9 cellular contexts compared by ENCODE assay signal in the genomic region with DNA sequence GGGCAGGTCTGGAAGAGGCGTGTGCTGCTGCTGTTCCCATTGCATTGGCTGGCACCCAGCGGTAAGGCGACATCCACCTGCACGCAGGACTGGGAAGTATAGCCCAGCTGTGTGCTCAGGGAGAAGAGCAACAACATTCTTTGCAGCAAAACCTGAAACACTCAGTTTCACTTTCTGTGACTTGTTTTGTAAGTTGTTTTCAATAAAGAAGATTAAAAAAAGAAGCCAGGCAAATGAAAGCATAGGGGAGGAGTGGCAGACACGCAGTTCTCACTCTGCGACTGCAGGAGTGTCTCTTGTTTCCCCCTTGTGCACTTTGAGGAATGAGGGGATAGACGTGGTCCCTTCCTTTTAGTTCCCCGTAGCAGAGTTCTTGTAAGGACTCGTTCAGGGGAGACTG. TPM values are rescaled to one million over a fixed set of nuclear protein-coding genes. Genes with fewer than 3 reads are reported as not detected.
A peak's percentile ranks its signal among the peaks of the same experiment; 100 is the strongest.
DNase-seq lines count a peak whose midpoint lies in the region; ATAC-seq, FAIRE-seq and TF ChIP-seq lines count a peak whose summit lies in the region.
"Had no signal": no experiment of that assay in that cellular context is flagged by ENCODE, and none has a peak within 500 bp of the region (broad histone marks: within the 10 kb centered on the region; RNA-seq: fewer than 3 reads in every experiment).

No MANE protein-coding gene starts in this region.

- H3K9me3 ChIP-seq in right lobe of liver = no peaks in the 10 kb centered on the region
- H3K9me3 ChIP-seq: SJSA1 had no signal

- H3K9me3 Mint-ChIP-seq in activated naive CD4-positive, alpha-beta T cell treated with anti-CD3 and anti-CD28 coated beads, Interleukin-2, amount 50 U/mL, for 72 hours = peaks cover 0 to 10% of the 10 kb centered on the region in 2 donors

- ATAC-seq in GM19328 (IDR thresholded peaks at IDR 0.05; ENCODE audit: unreplicated experiment) (peak; percentile 55), HG03045 (IDR thresholded peaks at IDR 0.05; ENCODE audit: unreplicated experiment) (peak; percentile 69), right lobe of liver (no peak)
- ATAC-seq in activated naive CD4-positive, alpha-beta T cell treated with anti-CD3 and anti-CD28 coated beads, Interleukin-2, amount 50 U/mL, for 72 hours = peak; percentile 13 to 26

- peaks cover 0 to 53% of the 10 kb centered on the region in 2 donors for H3K36me3 Mint-ChIP-seq in activated naive CD4-positive, alpha-beta T cell treated with anti-CD3 and anti-CD28 coated beads, Interleukin-2, amount 50 U/mL, for 72 hours

- no peak for TF ChIP-seq POLR2A in right lobe of liver (IDR thresholded peaks at IDR 0.05)

- no peak for FAIRE-seq in HTR-8/SVneo (lab: Jason Lieb, UNC)

- H3K27me3 ChIP-seq in right lobe of liver = no peaks in the 10 kb centered on the region
- H3K27me3 ChIP-seq: SJSA1 had no signal

- intact Hi-C loops in right lobe of liver (cut with DNase I) = no loop called here

- peaks cover 0 to 14% (median 2%) of the 10 kb centered on the region in 4 donors for H3K4me1 ChIP-seq in right lobe of liver

- peaks cover 0 to 25% (median 4%) of the 10 kb centered on the region in 4 donors for H3K36me3 ChIP-seq in right lobe of liver

- peak; percentile 69 for DNase-seq in GM12864 (ENCODE audit: low read depth)
- DNase-seq in activated naive CD4-positive, alpha-beta T cell treated with anti-CD3 and anti-CD28 coated beads, Interleukin-2, amount 50 U/mL, for 72 hours (ENCODE audit: low spot score in 2 of 2) = no peak
- DNase-seq in right lobe of liver = no peak
- DNase-seq in NCI-H2171 (lab: John Stamatoyannopoulos, UW) = no peak
- no peak for DNase-seq in DMS114 treated with DMSO at 0.1 percent for 48 hours (lab: John Stamatoyannopoulos, UW; ENCODE audit: unreplicated experiment)
- no peak for DNase-seq in HTR-8/SVneo (ENCODE audit: insufficient read length, low spot score)

- H3K27ac ChIP-seq in right lobe of liver = no peak overlapping the region
- H3K27ac ChIP-seq: SJSA1 had no signal

- H3K4me3 ChIP-seq in GM12864 (ENCODE audit: low read depth, low read length) = peak overlapping the region; percentile 11; the same call in 1 of the 2 replicates
- no peak overlapping the region for H3K4me3 ChIP-seq in right lobe of liver
- H3K4me3 ChIP-seq: SJSA1 had no signal

- 86% methylated on average over 9 of the region's 9 CpGs for WGBS in right lobe of liver (ENCODE audit: insufficient coverage, low coverage, low lambda C conversion rate, missing lambda C conversion rate)

- TF ChIP-seq CTCF in GM12864 (IDR thresholded peaks at IDR 0.05; ENCODE audit: low read depth, low read length, missing control alignments) (no peak), right lobe of liver (IDR thresholded peaks at IDR 0.05) (no peak)

- peak overlapping the region; percentile 74 to 75 for H3K27ac Mint-ChIP-seq in activated naive CD4-positive, alpha-beta T cell treated with anti-CD3 and anti-CD28 coated beads, Interleukin-2, amount 50 U/mL, for 72 hours

RNA-seq across cellular contexts. Expression of a gene that starts 5.8 kb away (rescaled TPM):
- total RNA-seq in activated naive CD4-positive, alpha-beta T cell treated with anti-CD3 and anti-CD28 coated beads, Interleukin-2, amount 50 U/mL, for 72 hours = 10 to 100 TPM; 51.8 to 53.5 TPM
- 10 to 100 TPM; 30.8 to 38.6 (median 35.8) TPM for total RNA-seq in right lobe of liver

RNA-seq across cellular contexts. Expression of a gene that starts 6.1 kb away (rescaled TPM):
- 1 to 10 TPM; 3.3 to 6.8 TPM for total RNA-seq in activated naive CD4-positive, alpha-beta T cell treated with anti-CD3 and anti-CD28 coated beads, Interleukin-2, amount 50 U/mL, for 72 hours
- 1 to 10 TPM; 1.8 to 6.1 (median 4.1) TPM for total RNA-seq in right lobe of liver

Comparison
In these comparisons a context has a peak if more than half of its experiments do, and no peak if none do; other contexts are left out.
1. ATAC-seq: peak in GM19328 (single experiment), HG03045 (single experiment) and activated naive CD4-positive, alpha-beta T cell treated with anti-CD3 and anti-CD28 coated beads, Interleukin-2, amount 50 U/mL, for 72 hours (2 of 2); none in right lobe of liver (0 of 4).